17 cellular contexts compared by ENCODE assay signal in genomic region chr17:1646199-1646875, GRCh38. TPM values are rescaled to one million over a fixed set of nuclear protein-coding genes. Genes with fewer than 3 reads are reported as not detected.
A peak's percentile ranks its signal among the peaks of the same experiment; 100 is the strongest.
DNase-seq lines count a peak whose midpoint lies in the region; FAIRE-seq and TF ChIP-seq lines count a peak whose summit lies in the region.
"Had no signal": no experiment of that assay in that cellular context is flagged by ENCODE, and none has a peak within 500 bp of the region (broad histone marks: within the 10 kb centered on the region; RNA-seq: fewer than 3 reads in every experiment).

No MANE protein-coding gene starts in this region.

- H3K27ac ChIP-seq in BLaER1 (peak overlapping the region; percentile 94), endothelial cell of umbilical vein (ENCODE audit: insufficient read depth, low read depth, low read length) (peak overlapping the region; percentile 72), trophoblast cell (ENCODE audit: low read depth, low read length) (no peak overlapping the region)
- H3K27ac ChIP-seq: ovary had no signal

- FAIRE-seq in endothelial cell of umbilical vein (lab: Jason Lieb, UNC): peak; percentile 31
- FAIRE-seq: TTC549 had no signal

- no peaks in the 10 kb centered on the region for H3K9me3 ChIP-seq in BLaER1
- no peaks in the 10 kb centered on the region for H3K9me3 ChIP-seq in endothelial cell of umbilical vein (replicated peaks; ENCODE audit: control insufficient read depth, insufficient read depth, low read length)
- H3K9me3 ChIP-seq in trophoblast cell (ENCODE audit: insufficient read depth, low read depth, low read length): no peaks in the 10 kb centered on the region
- H3K9me3 ChIP-seq: ovary had no signal

- H3K4me2 ChIP-seq in BLaER1 (peak overlapping the region; percentile 98), endothelial cell of umbilical vein (ENCODE audit: insufficient read depth, low read length) (peak overlapping the region; percentile 53), trophoblast cell (ENCODE audit: low read length) (no peak overlapping the region)

- H2BK12ac ChIP-seq in trophoblast cell (ENCODE audit: low read length): peak overlapping the region; percentile 47

- TF ChIP-seq CTCF in endothelial cell of umbilical vein (IDR thresholded peaks at IDR 0.05; ENCODE audit: extremely low read depth in 1 of 2, insufficient read depth in 1 of 2, low read depth in 1 of 2, low read length in 2 of 2) (no peak), foreskin fibroblast (IDR thresholded peaks at IDR 0.05; ENCODE audit: low read depth, low read length) (no peak)

- no peak overlapping the region for H3K23ac ChIP-seq in trophoblast cell (ENCODE audit: low read length)

- H3K79me1 ChIP-seq in trophoblast cell (ENCODE audit: low read length): peaks cover 13% of the 10 kb centered on the region

- dilution Hi-C loops in endothelial cell of umbilical vein (cut with MboI; ENCODE audit: extremely low pct_ligation_motif_present, low sequenced_read_pairs): no loop called here

- H3K4me1 ChIP-seq in BLaER1 (peaks cover 63% of the 10 kb centered on the region), endothelial cell of umbilical vein (ENCODE audit: control insufficient read depth, extremely low read depth, insufficient read depth, low read length) (peaks cover 44% of the 10 kb centered on the region), trophoblast cell (ENCODE audit: control insufficient read depth in 1 of 2, insufficient read depth in 2 of 2, low read length in 2 of 2) (peaks cover 39 to 53% of the 10 kb centered on the region in 2 experiments)

- H2AK5ac ChIP-seq in trophoblast cell (ENCODE audit: low read length): no peak overlapping the region

- no TSS peak for BruUV-seq in endothelial cell of umbilical vein (replicated peaks; lab: Mats Ljungman, UMichigan)

- H4K12ac ChIP-seq in trophoblast cell (ENCODE audit: low read depth, low read length): no peak overlapping the region

- H2BK5ac ChIP-seq in trophoblast cell (ENCODE audit: low read depth, low read length, poor library complexity): no peak overlapping the region

- H3K18ac ChIP-seq in trophoblast cell (ENCODE audit: low read length): no peak overlapping the region

- H3K14ac ChIP-seq in trophoblast cell (ENCODE audit: low read length): no peak overlapping the region

- H3K4me3 ChIP-seq in BLaER1 (peak overlapping the region; percentile 85), H7 (ENCODE audit: insufficient read depth, low read depth, low read length) (no peak overlapping the region), endothelial cell of umbilical vein (replicated peaks in 1 of 3; ENCODE audit: insufficient read depth in 1 of 3, low read depth in 1 of 3, low read length in 3 of 3) (no peak overlapping the region), trophoblast cell (ENCODE audit: low read depth, low read length) (no peak overlapping the region), foreskin fibroblast (ENCODE audit: low read depth in 1 of 2, low read length in 2 of 2) (no peak overlapping the region)

- CTCF ChIA-PET in endothelial cell of umbilical vein (lab: Charles Lee): interaction anchor here (0.8 to 7.7 kb wide), 9 partner anchors 17 to 387 kb away, joined by 3 to 218 read pairs (median 3); partner anchors contain the start of genes PITPNA, PRPF8 and SLC43A2
- CTCF ChIA-PET in HEK293T (lab: Yijun Ruan, JAX): interaction anchor here (0.7 to 0.9 kb wide), 2 partner anchors 16 to 72 kb away, joined by 3 to 4 read pairs; no protein-coding TSS in a partner anchor

- no peak overlapping the region for H3K4ac ChIP-seq in trophoblast cell (ENCODE audit: low read depth, low read length)

- WGBS in trophoblast cell (ENCODE audit: extremely low coverage, insufficient coverage, insufficient read length): no CpG with 5 or more reads among the region's 13 CpGs

- H3K9ac ChIP-seq in BLaER1: peak overlapping the region; percentile 91
- peak overlapping the region; percentile 84 for H3K9ac ChIP-seq in endothelial cell of umbilical vein (replicated peaks; ENCODE audit: extremely low read depth, insufficient read depth, low read length)
- no peak overlapping the region for H3K9ac ChIP-seq in trophoblast cell (ENCODE audit: low read length)

- H2AFZ ChIP-seq in endothelial cell of umbilical vein (ENCODE audit: low read depth, low read length) (peak overlapping the region; percentile 6), trophoblast cell (ENCODE audit: insufficient read depth, low read length, poor library complexity) (no peak overlapping the region)

- H4K8ac ChIP-seq in trophoblast cell (ENCODE audit: low read depth, low read length): no peak overlapping the region

- H3K27me3 ChIP-seq in BLaER1 (no peaks in the 10 kb centered on the region), H7 (ENCODE audit: control insufficient read depth, insufficient read depth, low read length) (peaks cover 8% of the 10 kb centered on the region), endothelial cell of umbilical vein (ENCODE audit: control insufficient read depth in 2 of 2, insufficient read depth in 2 of 2, low read length in 2 of 2) (no peaks in the 10 kb centered on the region), trophoblast cell (ENCODE audit: insufficient read depth, low read length) (no peaks in the 10 kb centered on the region)
- H3K27me3 ChIP-seq: ovary had no signal

- peak; percentile 49 for DNase-seq in H7
- DNase-seq in endothelial cell of umbilical vein (ENCODE audit: low read depth, low spot score): no peak
- DNase-seq in trophoblast cell: no peak
- DNase-seq in NCI-H1092 (lab: John Stamatoyannopoulos, UW): no peak
- DNase-seq in mesenteric fat pad (ENCODE audit: low spot score): no peak
- no peak for DNase-seq in foreskin fibroblast
- no peak for DNase-seq in HEK293T (ENCODE audit: extremely low spot score)
- DNase-seq: activated CD8-positive, alpha-beta memory T cell treated with anti-CD3 and anti-CD28 coated beads, Interleukin-2, amount 50 U/mL, for 48 hours; effector CD8-positive, alpha-beta T cell; GF-D8; HCEC 1CT; NCI-H1105 treated with DMSO at 0.1 percent for 48 hours; NCI-H524; ovary; RPMI8226 had no signal

- H3K36me3 ChIP-seq in BLaER1 (peaks cover 20% of the 10 kb centered on the region), H7 (replicated peaks; ENCODE audit: control insufficient read depth, insufficient read depth, low read length) (peaks cover 8% of the 10 kb centered on the region), endothelial cell of umbilical vein (ENCODE audit: control insufficient read depth in 2 of 2, extremely low read depth in 1 of 2, insufficient read depth in 2 of 2, low read length in 2 of 2) (peaks cover 6 to 8% of the 10 kb centered on the region in 2 experiments), trophoblast cell (ENCODE audit: control insufficient read depth in 1 of 2, insufficient read depth in 2 of 2, low read length in 2 of 2) (peaks cover 8 to 13% of the 10 kb centered on the region in 2 experiments)
- H3K36me3 ChIP-seq: ovary had no signal

- H2BK120ac ChIP-seq in trophoblast cell (ENCODE audit: insufficient read depth, low read length, poor library complexity): no peak overlapping the region

- no peaks in the 10 kb centered on the region for H3K9me1 ChIP-seq in endothelial cell of umbilical vein (replicated peaks; ENCODE audit: control insufficient read depth, extremely low read depth, insufficient read depth, low read length)

- TF ChIP-seq POLR2A in endothelial cell of umbilical vein (IDR thresholded peaks at IDR 0.05; ENCODE audit: low read depth, low read length): no peak

- POLR2A ChIA-PET in endothelial cell of umbilical vein (lab: Charles Lee) (interaction anchor here (1.3 kb wide), 1 partner anchor 70 kb away, joined by 4 read pairs; no protein-coding TSS in a partner anchor), HEK293T (lab: Yijun Ruan, JAX) (interaction anchor here (0.6 kb wide), 1 partner anchor 130 kb away, joined by 3 read pairs; the partner anchor contains the start of gene INPP5K)

- H4K20me1 ChIP-seq in BLaER1: peaks cover 43% of the 10 kb centered on the region
- H4K20me1 ChIP-seq in endothelial cell of umbilical vein (replicated peaks; ENCODE audit: control insufficient read depth, extremely low read depth, insufficient read depth, low read length): no peaks in the 10 kb centered on the region

- peaks cover 14% of the 10 kb centered on the region for H3K79me2 ChIP-seq in endothelial cell of umbilical vein (ENCODE audit: control insufficient read depth, insufficient read depth, low read length)
- H3K79me2 ChIP-seq in trophoblast cell (ENCODE audit: control insufficient read depth, insufficient read depth, low read length, poor library complexity): peaks cover 4% of the 10 kb centered on the region

- intact Hi-C loops in endothelial cell of umbilical vein (cut with micrococcal nuclease): no loop called here

- H4K91ac ChIP-seq in trophoblast cell (ENCODE audit: low read depth, low read length): no peak overlapping the region

RNA-seq across cellular contexts. Expression of gene SCARF1, which starts 0.8 kb away (rescaled TPM):
- 5.1 and 7.6 TPM in 2 replicates for total RNA-seq in H7 (2014; rRNA removed; shearing (Covaris generic))
- 91.5 and 93.7 TPM in 2 replicates for total RNA-seq in endothelial cell of umbilical vein
- 52.8 and 57.8 TPM in 2 replicates for polyA plus RNA-seq in endothelial cell of umbilical vein
- polyA plus RNA-seq in endothelial cell of umbilical vein (2011; cell fraction: cytosol; rRNA removed): 27.0 and 37.5 TPM in 2 replicates
- polyA plus RNA-seq in endothelial cell of umbilical vein (2011; cell fraction: nucleus; rRNA removed): 70.0 and 70.6 TPM in 2 replicates
- 35.4 and 36.1 TPM in 2 replicates for polyA plus RNA-seq in endothelial cell of umbilical vein (2012)
- 28.8 and 29.1 TPM in 2 replicates for polyA minus RNA-seq in endothelial cell of umbilical vein
- not detected for polyA minus RNA-seq in endothelial cell of umbilical vein (2011; cell fraction: cytosol; rRNA and poly(A)+ RNA removed)
- polyA minus RNA-seq in endothelial cell of umbilical vein (2011; cell fraction: nucleus; rRNA and poly(A)+ RNA removed): 19.8 and 29.4 TPM in 2 replicates
- 0.78 and 0.82 TPM in 2 replicates for polyA plus RNA-seq in trophoblast cell (2013)
- total RNA-seq in mesenteric fat pad: 25.7 TPM

RNA-seq across cellular contexts. Expression of gene RILP, which starts 3.3 kb away (rescaled TPM):
- total RNA-seq in H7 (2014; rRNA removed; shearing (Covaris generic)): 31.0 and 32.8 TPM in 2 replicates
- total RNA-seq in endothelial cell of umbilical vein (8.9 and 9.4 TPM in 2 replicates), mesenteric fat pad (31.4 TPM)
- 9.3 and 10.0 TPM in 2 replicates for polyA plus RNA-seq in endothelial cell of umbilical vein
- polyA plus RNA-seq in endothelial cell of umbilical vein (2011; cell fraction: cytosol; rRNA removed): 9.8 and 11.0 TPM in 2 replicates
- polyA plus RNA-seq in endothelial cell of umbilical vein (2011; cell fraction: nucleus; rRNA removed): 7.8 and 10.0 TPM in 2 replicates
- polyA plus RNA-seq in endothelial cell of umbilical vein (2012): 6.9 and 10.5 TPM in 2 replicates
- 3.7 and 4.1 TPM in 2 replicates for polyA minus RNA-seq in endothelial cell of umbilical vein
- polyA minus RNA-seq in endothelial cell of umbilical vein (2011; cell fraction: cytosol; rRNA and poly(A)+ RNA removed): 6.1 TPM
- polyA minus RNA-seq in endothelial cell of umbilical vein (2011; cell fraction: nucleus; rRNA and poly(A)+ RNA removed): 1.2 and 2.6 TPM in 2 replicates
- 6.9 and 7.3 TPM in 2 replicates for polyA plus RNA-seq in trophoblast cell (2013)

RNA-seq across cellular contexts. Expression of gene SLC43A2, which starts 17.7 kb away (rescaled TPM):
- 36.0 and 37.7 TPM in 2 replicates for total RNA-seq in H7 (2014; rRNA removed; shearing (Covaris generic))
- total RNA-seq in endothelial cell of umbilical vein: 41.7 and 54.6 TPM in 2 replicates
- 50.9 and 52.0 TPM in 2 replicates for polyA plus RNA-seq in endothelial cell of umbilical vein
- 37.2 and 44.2 TPM in 2 replicates for polyA plus RNA-seq in endothelial cell of umbilical vein (2011; cell fraction: cytosol; rRNA removed)
- polyA plus RNA-seq in endothelial cell of umbilical vein (2011; cell fraction: nucleus; rRNA removed): 30.8 and 31.4 TPM in 2 replicates
- polyA plus RNA-seq in endothelial cell of umbilical vein (2012): 64.6 and 71.7 TPM in 2 replicates
- 77.7 and 82.9 TPM in 2 replicates for polyA minus RNA-seq in endothelial cell of umbilical vein
- polyA minus RNA-seq in endothelial cell of umbilical vein (2011; cell fraction: cytosol; rRNA and poly(A)+ RNA removed): 5.3 TPM
- 26.5 and 35.3 TPM in 2 replicates for polyA minus RNA-seq in endothelial cell of umbilical vein (2011; cell fraction: nucleus; rRNA and poly(A)+ RNA removed)
- 96.8 and 110 TPM in 2 replicates for polyA plus RNA-seq in trophoblast cell (2013)
- total RNA-seq in mesenteric fat pad: 31.4 TPM

RNA-seq across cellular contexts. Expression of gene PRPF8, which starts 38.3 kb away (rescaled TPM):
- total RNA-seq in H7 (2014; rRNA removed; shearing (Covaris generic)): 128 and 146 TPM in 2 replicates
- 282 and 301 TPM in 2 replicates for total RNA-seq in endothelial cell of umbilical vein
- 215 and 230 TPM in 2 replicates for polyA plus RNA-seq in endothelial cell of umbilical vein
- 140 and 162 TPM in 2 replicates for polyA plus RNA-seq in endothelial cell of umbilical vein (2011; cell fraction: cytosol; rRNA removed)
- polyA plus RNA-seq in endothelial cell of umbilical vein (2011; cell fraction: nucleus; rRNA removed): 382 and 429 TPM in 2 replicates
- polyA plus RNA-seq in endothelial cell of umbilical vein (2012): 185 and 188 TPM in 2 replicates
- 426 and 435 TPM in 2 replicates for polyA minus RNA-seq in endothelial cell of umbilical vein
- 351 TPM for polyA minus RNA-seq in endothelial cell of umbilical vein (2011; cell fraction: cytosol; rRNA and poly(A)+ RNA removed)
- polyA minus RNA-seq in endothelial cell of umbilical vein (2011; cell fraction: nucleus; rRNA and poly(A)+ RNA removed): 222 and 293 TPM in 2 replicates
- polyA plus RNA-seq in trophoblast cell (2013): 142 and 147 TPM in 2 replicates
- 225 TPM for total RNA-seq in mesenteric fat pad
